Comparison of ENCODE assay signal across 17 cellular contexts in genomic region chr9:94161673-94162072, GRCh38.
A peak's percentile ranks its signal among the peaks of the same experiment; 100 is the strongest.
DNase-seq lines count a peak whose midpoint lies in the region; ATAC-seq, FAIRE-seq and TF ChIP-seq lines count a peak whose summit lies in the region.
"Had no signal": no experiment of that assay in that cellular context is flagged by ENCODE, and none has a peak within 500 bp of the region (broad histone marks: within the 10 kb centered on the region; RNA-seq: fewer than 3 reads in every experiment).

No MANE protein-coding gene starts in this region.

- intact Hi-C loops in HepG2 (cut with micrococcal nuclease; ENCODE audit: unreplicated experiment) = no loop called here
- intact Hi-C loops in right lobe of liver (cut with DNase I) = no loop called here
- intact Hi-C loops in prostate gland (cut with DNase I) = no loop called here

- H3K4me1 ChIP-seq in HepG2 (ENCODE audit: insufficient read depth, low read length) (peaks cover 67% of the 10 kb centered on the region), right lobe of liver (peaks cover 0 to 4% (median 2%) of the 10 kb centered on the region in 4 donors), parathyroid adenoma (peaks cover 25% of the 10 kb centered on the region), prostate gland (replicated peaks) (no peaks in the 10 kb centered on the region), osteoblast (ENCODE audit: insufficient read depth, low read length) (peaks cover 17% of the 10 kb centered on the region)
- H3K4me1 ChIP-seq: BE2C had no signal

- CTCF ChIA-PET in HepG2 (lab: Yijun Ruan, JAX; ENCODE audit: low intra/inter-chr PET ratio, low total read pairs) = no interaction called here

- H3K9me3 ChIP-seq in HepG2 (ENCODE audit: low read length) = no peaks in the 10 kb centered on the region
- H3K9me3 ChIP-seq in right lobe of liver = no peaks in the 10 kb centered on the region
- no peaks in the 10 kb centered on the region for H3K9me3 ChIP-seq in parathyroid adenoma (ENCODE audit: control insufficient read depth, low read length)
- no peaks in the 10 kb centered on the region for H3K9me3 ChIP-seq in prostate gland
- no peaks in the 10 kb centered on the region for H3K9me3 ChIP-seq in osteoblast (ENCODE audit: low read depth, low read length)
- H3K9me3 ChIP-seq: BE2C, HAP-1 had no signal

- no peak overlapping the region for H3K9ac ChIP-seq in HepG2 (ENCODE audit: insufficient read depth, low read depth, low read length)
- no peak overlapping the region for H3K9ac ChIP-seq in parathyroid adenoma

- no peak for TF ChIP-seq RAD21 in HepG2 (CRISPR knock-in tag; IDR thresholded peaks at IDR 0.05)

- FAIRE-seq in HepG2 (lab: Jason Lieb, UNC) = no peak
- FAIRE-seq: GM12878 had no signal

- DNase-seq in HepG2 (ENCODE audit: low spot score) = no peak
- no peak for DNase-seq in right lobe of liver
- DNase-seq in ecto neural progenitor cell (ENCODE audit: low spot score) = peak; percentile 16
- DNase-seq in prostate gland (ENCODE audit: low spot score) = no peak
- no peak for DNase-seq in osteoblast (ENCODE audit: insufficient read length, low spot score, missing footprints)
- DNase-seq: BE2C; C1 segment of cervical spinal cord; CD4-positive, CD25-positive, alpha-beta regulatory T cell; CD8-positive, alpha-beta memory T cell; COR-L47; DMS 273 treated with DMSO at 0.1 percent for 48 hours; DMS53; DND-41; EL had no signal

- POLR2A ChIA-PET in HepG2 (lab: Yijun Ruan, JAX) = interaction anchor here (1.6 kb wide), 2 partner anchors 10 to 93 kb away, joined by 3 to 4 read pairs; no protein-coding TSS in a partner anchor

- TF ChIP-seq EP300 in HepG2 (IDR thresholded peaks at IDR 0.05; ENCODE audit: low read depth in 2 of 2, low read length in 2 of 2) (no peak), HepG2 (CRISPR knock-in tag; IDR thresholded peaks at IDR 0.05; ENCODE audit: borderline replicate concordance) (no peak)

- H2AFZ ChIP-seq in HepG2 (ENCODE audit: low read length) (no peak overlapping the region), parathyroid adenoma (peak overlapping the region; percentile 29), osteoblast (ENCODE audit: low read length) (no peak overlapping the region)

- TF ChIP-seq POLR2A in HepG2 (IDR thresholded peaks at IDR 0.05; ENCODE audit: insufficient read depth in 1 of 2, low read depth in 2 of 2, low read length in 2 of 2) = no peak
- no peak for TF ChIP-seq POLR2A in right lobe of liver (IDR thresholded peaks at IDR 0.05)
- TF ChIP-seq POLR2A in prostate gland (IDR thresholded peaks at IDR 0.05) = no peak

- no peak overlapping the region for H3K4me2 ChIP-seq in HepG2 (ENCODE audit: low read depth, low read length)
- H3K4me2 ChIP-seq in parathyroid adenoma (ENCODE audit: low read length) = no peak overlapping the region
- H3K4me2 ChIP-seq in osteoblast (ENCODE audit: insufficient read depth, low read length) = no peak overlapping the region

- H4K20me1 ChIP-seq in HepG2 (ENCODE audit: insufficient read depth, low read length) (no peaks in the 10 kb centered on the region), osteoblast (ENCODE audit: insufficient read depth, low read length) (no peaks in the 10 kb centered on the region)

- H3K27ac ChIP-seq in HepG2 (ENCODE audit: extremely low read length, insufficient read depth, low read length) (peak overlapping the region; percentile 96), right lobe of liver (no peak overlapping the region), parathyroid adenoma (peak overlapping the region; percentile 41), prostate gland (no peak overlapping the region), osteoblast (ENCODE audit: low read depth, low read length) (no peak overlapping the region)

- H3K79me2 ChIP-seq in HepG2 (ENCODE audit: insufficient read depth, low read length) (no peaks in the 10 kb centered on the region), parathyroid adenoma (no peaks in the 10 kb centered on the region), osteoblast (ENCODE audit: insufficient read depth, low read length) (no peaks in the 10 kb centered on the region)

- H3K36me3 ChIP-seq in HepG2 (replicated peaks in 1 of 2; ENCODE audit: control insufficient read depth in 1 of 2, insufficient read depth in 2 of 2, low read length in 2 of 2) (no peaks in the 10 kb centered on the region), right lobe of liver (no peaks in the 10 kb centered on the region), parathyroid adenoma (ENCODE audit: control insufficient read depth, insufficient read depth, low read length) (no peaks in the 10 kb centered on the region), prostate gland (no peaks in the 10 kb centered on the region), osteoblast (ENCODE audit: insufficient read depth, low read length) (no peaks in the 10 kb centered on the region)

- in situ Hi-C loops in HepG2 (cut with HindIII; ENCODE audit: extremely low pct_ligation_motif_present, low pct_unique_long_range_greater_than_20kb) = no loop called here

- ATAC-seq in HepG2 = no peak
- ATAC-seq in right lobe of liver = no peak
- ATAC-seq: GM12878 had no signal

- WGBS in HepG2 (ENCODE audit: low lambda C conversion rate) = 91% methylated on average over 7 of the region's 8 CpGs
- 88% methylated on average over 4 of the region's 8 CpGs for WGBS in right lobe of liver (ENCODE audit: insufficient coverage, low coverage, low lambda C conversion rate, missing lambda C conversion rate)
- 91% methylated on average over 8 of the region's 8 CpGs for WGBS in prostate gland

- no TSS peak for BruUV-seq in HepG2 (replicated peaks; lab: Mats Ljungman, UMichigan)

- H3K27me3 ChIP-seq in HepG2 (ENCODE audit: control insufficient read depth in 1 of 2, insufficient read depth in 2 of 2, low read length in 2 of 2) (no peaks in the 10 kb centered on the region), right lobe of liver (no peaks in the 10 kb centered on the region), parathyroid adenoma (ENCODE audit: control insufficient read depth, insufficient read depth, low read length) (no peaks in the 10 kb centered on the region), prostate gland (replicated peaks; ENCODE audit: insufficient read depth) (no peaks in the 10 kb centered on the region), osteoblast (ENCODE audit: insufficient read depth, low read length) (no peaks in the 10 kb centered on the region)
- H3K27me3 ChIP-seq: BE2C had no signal

- H3K4me3 ChIP-seq in HepG2 (replicated peaks in 1 of 3; ENCODE audit: insufficient read depth in 1 of 3, low read depth in 2 of 3, low read length in 3 of 3) (no peak overlapping the region), right lobe of liver (no peak overlapping the region), parathyroid adenoma (ENCODE audit: low read depth, low read length) (no peak overlapping the region), prostate gland (no peak overlapping the region), osteoblast (ENCODE audit: insufficient read depth, low read length) (no peak overlapping the region)
- H3K4me3 ChIP-seq: GM12878, HAP-1 had no signal

- TF ChIP-seq CTCF in HepG2 (CRISPR knock-in tag; IDR thresholded peaks at IDR 0.05) = no peak
- no peak for TF ChIP-seq CTCF in right lobe of liver (IDR thresholded peaks at IDR 0.05)
- TF ChIP-seq CTCF in parathyroid adenoma (IDR thresholded peaks at IDR 0.05) = no peak
- TF ChIP-seq CTCF in prostate gland (IDR thresholded peaks at IDR 0.05) = no peak
- TF ChIP-seq CTCF in osteoblast (IDR thresholded peaks at IDR 0.05; ENCODE audit: extremely low read depth, low read depth, low read length) = no peak

TF ChIP-seq in HepG2, 621 proteins besides CTCF, POLR2A, EP300 and RAD21:
- TF ChIP-seq ZNF331 (CRISPR knock-in tag; IDR thresholded peaks at IDR 0.05) (peak; percentile 97), ZNF513 (CRISPR knock-in tag; conservative IDR thresholded peaks at IDR 0.05) (no peak), ATAD3A (CRISPR knock-in tag; IDR thresholded peaks at IDR 0.05) (no peak), FOSL2 (CRISPR knock-in tag; IDR thresholded peaks at IDR 0.05) (no peak)

Comparison
In these comparisons a context has a peak if more than half of its experiments do, and no peak if none do; other contexts are left out.
1. H3K27ac ChIP-seq: peak in HepG2 (single experiment) and parathyroid adenoma (single experiment); none in right lobe of liver (0 of 3), prostate gland (0 of 2) and osteoblast (single experiment).